ENCODE assay signal across 24 cellular contexts in genomic region chr4:95296052-95296451, GRCh38.
"Had no signal": no experiment of that assay in that cellular context is flagged by ENCODE, and none has a peak within 500 bp of the region (broad histone marks: within the 10 kb centered on the region; RNA-seq: fewer than 3 reads in every experiment).

No MANE protein-coding gene starts in this region.

- H3K4me1 ChIP-seq: colonic mucosa, esophagus muscularis mucosa, esophagus squamous epithelium, foreskin keratinocyte, gastrocnemius medialis, gastroesophageal sphincter had no signal

- H3K9me3 ChIP-seq: colonic mucosa, esophagus squamous epithelium, gastrocnemius medialis had no signal

- H3K36me3 ChIP-seq: colonic mucosa, esophagus muscularis mucosa, esophagus squamous epithelium, gastrocnemius medialis, gastroesophageal sphincter had no signal

- H3K4me3 Mint-ChIP-seq: dendritic cell treated with granulocyte-macrophage colony-stimulating factor and Interleukin-4, amounts not matched to agents 40 ng/mL and 50 ng/mL, for 4 days; effector memory CD8-positive, alpha-beta T cell; endodermal cell had no signal

- ATAC-seq: effector memory CD8-positive, alpha-beta T cell; esophagus mucosa; foreskin keratinocyte; gastrocnemius medialis; gastroesophageal sphincter; heart left ventricle had no signal

- H3K4me3 ChIP-seq: colonic mucosa, coronary artery, dorsolateral prefrontal cortex, esophagus muscularis mucosa, esophagus squamous epithelium, gastrocnemius medialis, gastroesophageal sphincter, heart left ventricle had no signal

- H3K27me3 Mint-ChIP-seq: dendritic cell treated with granulocyte-macrophage colony-stimulating factor and Interleukin-4, amounts not matched to agents 40 ng/mL and 50 ng/mL, for 4 days; effector memory CD8-positive, alpha-beta T cell had no signal

- H3K27ac Mint-ChIP-seq: dendritic cell treated with granulocyte-macrophage colony-stimulating factor and Interleukin-4, amounts not matched to agents 40 ng/mL and 50 ng/mL, for 4 days; effector memory CD8-positive, alpha-beta T cell; endodermal cell had no signal

- DNase-seq: colonic mucosa; cortex of kidney; dermis blood vessel endothelial cell; dorsolateral prefrontal cortex; effector CD4-positive, alpha-beta T cell; effector CD8-positive, alpha-beta T cell; effector memory CD4-positive, alpha-beta T cell; effector memory CD8-positive, alpha-beta T cell; endodermal cell; erythroblast; esophagus squamous epithelium; foreskin fibroblast; foreskin keratinocyte; foreskin melanocyte; gastrocnemius medialis; glutamatergic neuron; head of caudate nucleus; heart left ventricle had no signal

- H3K27ac ChIP-seq: colonic mucosa, coronary artery, epithelial cell of prostate, esophagus muscularis mucosa, esophagus squamous epithelium, foreskin keratinocyte, gastrocnemius medialis, gastroesophageal sphincter, heart left ventricle had no signal

- H3K27me3 ChIP-seq: colonic mucosa, dorsolateral prefrontal cortex, esophagus muscularis mucosa, esophagus squamous epithelium, foreskin keratinocyte, gastrocnemius medialis, gastroesophageal sphincter, heart left ventricle had no signal
